In the genomic region with DNA sequence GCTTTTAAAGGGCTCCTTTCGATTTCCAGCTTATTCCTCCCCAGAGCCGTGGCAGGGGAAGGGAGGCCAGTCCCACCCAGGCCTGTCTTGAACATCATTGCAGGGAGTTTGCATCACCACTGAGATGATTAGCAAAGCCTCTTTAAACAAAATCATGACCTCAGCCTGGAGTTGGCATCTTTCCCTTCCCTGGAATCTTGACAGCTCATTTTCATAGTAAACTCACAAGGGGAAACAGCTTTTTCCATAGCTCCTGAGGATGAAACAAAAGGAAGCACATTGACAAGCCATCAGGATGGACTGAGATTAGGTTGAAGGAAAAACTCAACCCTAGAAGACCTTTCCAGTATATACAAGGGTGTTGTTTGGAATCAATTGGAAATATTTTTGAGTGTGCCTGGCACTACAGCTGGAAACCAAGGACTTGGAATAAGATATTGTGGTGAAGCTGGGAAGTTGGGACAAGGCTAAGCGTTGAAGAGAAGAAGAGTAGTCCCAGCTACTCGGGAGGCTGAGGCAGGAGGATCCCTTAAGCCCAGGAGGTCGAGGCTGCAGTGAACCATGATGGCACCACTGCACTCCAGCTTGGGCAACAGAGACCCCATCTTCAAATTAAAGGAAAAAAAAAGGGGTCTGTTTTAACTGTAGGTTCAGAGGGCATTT, we compare ENCODE assay signal across 8 cellular contexts. TPM values are rescaled to one million over a fixed set of nuclear protein-coding genes. Genes with fewer than 3 reads are reported as not detected.
DNase-seq lines count a peak whose midpoint lies in the region; ATAC-seq, FAIRE-seq and TF ChIP-seq lines count a peak whose summit lies in the region.

No MANE protein-coding gene starts in this region.

- H3K79me2 ChIP-seq in HepG2 (ENCODE audit: insufficient read depth, low read length), result no peaks in the 10 kb centered on the region

- 28% methylated on average over 5 of the region's 5 CpGs for WGBS in HepG2 (ENCODE audit: low lambda C conversion rate)

- no peak for TF ChIP-seq POLR2A in HepG2 (IDR thresholded peaks at IDR 0.05; ENCODE audit: insufficient read depth in 1 of 2, low read depth in 2 of 2, low read length in 2 of 2)

- H3K4me1 ChIP-seq in HepG2 (ENCODE audit: insufficient read depth, low read length) (peaks cover 30% of the 10 kb centered on the region), tibial artery (peaks cover 0 to 58% (median 48%) of the 10 kb centered on the region in 4 donors)

- BruUV-seq in HepG2 (replicated peaks; lab: Mats Ljungman, UMichigan), result no TSS peak

- in situ Hi-C loops in HepG2 (cut with HindIII; ENCODE audit: extremely low pct_ligation_motif_present, low pct_unique_long_range_greater_than_20kb), result no loop called here

- H3K9me3 ChIP-seq in HepG2 (ENCODE audit: low read length) (no peaks in the 10 kb centered on the region), tibial artery (no peaks in the 10 kb centered on the region)

- TF ChIP-seq RAD21 in HepG2 (CRISPR knock-in tag; IDR thresholded peaks at IDR 0.05), result no peak

- intact Hi-C loops in HepG2 (cut with micrococcal nuclease; ENCODE audit: unreplicated experiment), result no loop called here
- intact Hi-C loops in tibial artery (cut with DNase I; ENCODE audit: low total_unique reads), result no loop called here

- DNase-seq in HTR-8/SVneo (ENCODE audit: insufficient read length, low spot score) (peak; percentile 74), cerebellar cortex (ENCODE audit: low spot score) (peak; percentile 13), HepG2 (ENCODE audit: low spot score) (no peak), tibial artery (peak; percentile 89 to 91), NK-92 (lab: John Stamatoyannopoulos, UW; ENCODE audit: unreplicated experiment) (no peak), NCI-H345 treated with DMSO at 0.1 percent for 48 hours (lab: John Stamatoyannopoulos, UW; ENCODE audit: unreplicated experiment) (no peak)

- no peaks in the 10 kb centered on the region for H3K36me3 ChIP-seq in HepG2 (replicated peaks in 1 of 2; ENCODE audit: control insufficient read depth in 1 of 2, insufficient read depth in 2 of 2, low read length in 2 of 2)
- peaks cover 0 to 1% (median 0%) of the 10 kb centered on the region in 3 donors for H3K36me3 ChIP-seq in tibial artery

- CTCF ChIA-PET in HepG2 (lab: Yijun Ruan, JAX; ENCODE audit: low intra/inter-chr PET ratio, low total read pairs), result no interaction called here

- no peak for TF ChIP-seq EP300 in HepG2 (IDR thresholded peaks at IDR 0.05; ENCODE audit: low read depth in 2 of 2, low read length in 2 of 2)
- TF ChIP-seq EP300 in HepG2 (CRISPR knock-in tag; IDR thresholded peaks at IDR 0.05; ENCODE audit: borderline replicate concordance), result no peak

- H3K27me3 ChIP-seq in HepG2 (ENCODE audit: control insufficient read depth in 1 of 2, insufficient read depth in 2 of 2, low read length in 2 of 2), result peaks cover 0 to 17% of the 10 kb centered on the region in 2 experiments; a peak in 3 of 5 replicates
- H3K27me3 ChIP-seq in tibial artery, result no peaks in the 10 kb centered on the region

- H3K4me3 ChIP-seq in HepG2 (replicated peaks in 1 of 3; ENCODE audit: insufficient read depth in 1 of 3, low read depth in 2 of 3, low read length in 3 of 3), result no peak overlapping the region
- peak overlapping the region in 1 of 2 donors; percentile 11 for H3K4me3 ChIP-seq in tibial artery

- H3K9ac ChIP-seq in HepG2 (ENCODE audit: insufficient read depth, low read depth, low read length), result no peak overlapping the region

- no peak overlapping the region for H3K4me2 ChIP-seq in HepG2 (ENCODE audit: low read depth, low read length)

- H4K20me1 ChIP-seq in HepG2 (ENCODE audit: insufficient read depth, low read length), result no peaks in the 10 kb centered on the region

- POLR2A ChIA-PET in HepG2 (lab: Yijun Ruan, JAX), result interaction anchor here (0.8 to 6.3 kb wide), 7 partner anchors 11 to 34 kb away, joined by 3 to 69 read pairs (median 5); no protein-coding TSS in a partner anchor

- ATAC-seq in HepG2 (no peak), HG03469 (IDR thresholded peaks at IDR 0.05; ENCODE audit: unreplicated experiment) (no peak), GM21717 (IDR thresholded peaks at IDR 0.05; ENCODE audit: unreplicated experiment) (no peak)

- no peak overlapping the region for H2AFZ ChIP-seq in HepG2 (ENCODE audit: low read length)

- FAIRE-seq in HTR-8/SVneo (lab: Jason Lieb, UNC) (peak; percentile 78), HepG2 (lab: Jason Lieb, UNC) (no peak)

- TF ChIP-seq CTCF in HepG2 (CRISPR knock-in tag; IDR thresholded peaks at IDR 0.05) (no peak), tibial artery (IDR thresholded peaks at IDR 0.05) (no peak)

- H3K27ac ChIP-seq in HepG2 (ENCODE audit: extremely low read length, insufficient read depth, low read length) (no peak overlapping the region), tibial artery (peak overlapping the region; percentile 86 to 90)

RNA-seq across cellular contexts. Expression of a gene that starts 3.1 kb away (rescaled TPM):
- 2.9 and 3.0 TPM in 2 replicates for total RNA-seq in HepG2 (2016; rRNA removed; fragmentation: Illumina TruSeq; extraction: Trizol)
- 7.4 and 9.4 TPM in 2 replicates for total RNA-seq in HepG2 (2016; cell fraction: cytosol; rRNA removed; fragmentation: Illumina TruSeq; extraction: Trizol; ENCODE audit: low read depth)
- total RNA-seq in HepG2 (2016; cell fraction: insoluble cytoplasmic fraction; rRNA removed; fragmentation: Illumina TruSeq; extraction: Trizol), result 3.1 and 3.9 TPM in 2 replicates
- 5.3 and 6.4 TPM in 2 replicates for total RNA-seq in HepG2 (2016; cell fraction: membrane; rRNA removed; fragmentation: Illumina TruSeq; extraction: Trizol)
- 1.5 and 1.8 TPM in 2 replicates for total RNA-seq in HepG2 (2016; cell fraction: nucleus; rRNA removed; fragmentation: Illumina TruSeq; extraction: Trizol)
- 8.2 and 9.7 TPM in 2 replicates for polyA plus RNA-seq in HepG2 (2011; rRNA removed)
- 6.4 and 8.2 TPM in 2 replicates for polyA plus RNA-seq in HepG2 (2011; cell fraction: cytosol; rRNA removed)
- polyA plus RNA-seq in HepG2 (2011; cell fraction: nucleus; rRNA removed), result 4.1 and 4.2 TPM in 2 replicates
- polyA plus RNA-seq in HepG2 (2012), result 11.1 and 11.6 TPM in 2 replicates
- 11.8 and 12.8 TPM in 2 replicates for polyA plus RNA-seq in HepG2 (2016; cell fraction: cytosol; fragmentation: Illumina TruSeq; extraction: Trizol; ENCODE audit: low read depth)
- polyA plus RNA-seq in HepG2 (2016; cell fraction: insoluble cytoplasmic fraction; fragmentation: Illumina TruSeq; extraction: Trizol; ENCODE audit: low read depth), result 3.1 and 3.3 TPM in 2 replicates
- 6.5 and 8.6 TPM in 2 replicates for polyA plus RNA-seq in HepG2 (2016; cell fraction: membrane; fragmentation: Illumina TruSeq; extraction: Trizol; ENCODE audit: low read depth)
- 2.3 and 4.2 TPM in 2 replicates for polyA plus RNA-seq in HepG2 (2016; cell fraction: nucleus; fragmentation: Illumina TruSeq; extraction: Trizol; ENCODE audit: insufficient read depth, low read depth)
- polyA minus RNA-seq in HepG2 (2011; rRNA and poly(A)+ RNA removed; ENCODE audit: low replicate concordance), result 5.9 and 25.3 TPM in 2 replicates
- 1.8 and 2.5 TPM in 2 replicates for polyA minus RNA-seq in HepG2 (2011; cell fraction: cytosol; rRNA and poly(A)+ RNA removed)
- 2.6 and 3.2 TPM in 2 replicates for polyA minus RNA-seq in HepG2 (2011; cell fraction: nucleus; rRNA and poly(A)+ RNA removed)

RNA-seq across cellular contexts. Expression of a gene that starts 35.2 kb away (rescaled TPM):
- 0.64 and 0.66 TPM in 2 replicates for total RNA-seq in HepG2 (2016; rRNA removed; fragmentation: Illumina TruSeq; extraction: Trizol)
- total RNA-seq in HepG2 (2016; cell fraction: cytosol; rRNA removed; fragmentation: Illumina TruSeq; extraction: Trizol; ENCODE audit: low read depth), result 0.79 TPM in 1 of 2 replicates, not detected in the other
- 0.61 and 1.1 TPM in 2 replicates for total RNA-seq in HepG2 (2016; cell fraction: insoluble cytoplasmic fraction; rRNA removed; fragmentation: Illumina TruSeq; extraction: Trizol)
- 0.37 and 0.52 TPM in 2 replicates for total RNA-seq in HepG2 (2016; cell fraction: membrane; rRNA removed; fragmentation: Illumina TruSeq; extraction: Trizol)
- 0.56 and 0.84 TPM in 2 replicates for total RNA-seq in HepG2 (2016; cell fraction: nucleus; rRNA removed; fragmentation: Illumina TruSeq; extraction: Trizol)
- polyA plus RNA-seq in HepG2 (2011; rRNA removed), result 0.46 and 0.69 TPM in 2 replicates
- polyA plus RNA-seq in HepG2 (2011; cell fraction: cytosol; rRNA removed), result 0.51 and 0.56 TPM in 2 replicates
- polyA plus RNA-seq in HepG2 (2011; cell fraction: nucleus; rRNA removed), result 0.68 and 0.69 TPM in 2 replicates
- polyA plus RNA-seq in HepG2 (2012), result 1.1 and 1.4 TPM in 2 replicates
- 0.17 and 0.35 TPM in 2 replicates for polyA plus RNA-seq in HepG2 (2016; cell fraction: cytosol; fragmentation: Illumina TruSeq; extraction: Trizol; ENCODE audit: low read depth)
- polyA plus RNA-seq in HepG2 (2016; cell fraction: insoluble cytoplasmic fraction; fragmentation: Illumina TruSeq; extraction: Trizol; ENCODE audit: low read depth), result 1.3 and 1.6 TPM in 2 replicates
- 0.53 and 0.68 TPM in 2 replicates for polyA plus RNA-seq in HepG2 (2016; cell fraction: membrane; fragmentation: Illumina TruSeq; extraction: Trizol; ENCODE audit: low read depth)
- polyA plus RNA-seq in HepG2 (2016; cell fraction: nucleus; fragmentation: Illumina TruSeq; extraction: Trizol; ENCODE audit: insufficient read depth, low read depth), result 0.99 and 1.2 TPM in 2 replicates
- polyA minus RNA-seq in HepG2 (2011; rRNA and poly(A)+ RNA removed; ENCODE audit: low replicate concordance), result 0.36 and 0.82 TPM in 2 replicates
- polyA minus RNA-seq in HepG2 (2011; cell fraction: cytosol; rRNA and poly(A)+ RNA removed), result 0.40 and 0.62 TPM in 2 replicates
- 0.25 and 0.64 TPM in 2 replicates for polyA minus RNA-seq in HepG2 (2011; cell fraction: nucleus; rRNA and poly(A)+ RNA removed)

RNA-seq across cellular contexts. Expression of a gene that starts 35.6 kb away (rescaled TPM):
- total RNA-seq in HepG2 (2016; rRNA removed; fragmentation: Illumina TruSeq; extraction: Trizol), result 1.00 and 2.0 TPM in 2 replicates
- total RNA-seq in HepG2 (2016; cell fraction: cytosol; rRNA removed; fragmentation: Illumina TruSeq; extraction: Trizol; ENCODE audit: low read depth), result 0.35 and 0.51 TPM in 2 replicates
- total RNA-seq in HepG2 (2016; cell fraction: insoluble cytoplasmic fraction; rRNA removed; fragmentation: Illumina TruSeq; extraction: Trizol), result 1.4 and 1.6 TPM in 2 replicates
- 1.1 and 1.3 TPM in 2 replicates for total RNA-seq in HepG2 (2016; cell fraction: membrane; rRNA removed; fragmentation: Illumina TruSeq; extraction: Trizol)
- 2.0 and 3.1 TPM in 2 replicates for total RNA-seq in HepG2 (2016; cell fraction: nucleus; rRNA removed; fragmentation: Illumina TruSeq; extraction: Trizol)
- 0.42 and 0.57 TPM in 2 replicates for polyA plus RNA-seq in HepG2 (2011; rRNA removed)
- polyA plus RNA-seq in HepG2 (2011; cell fraction: cytosol; rRNA removed), result 0.11 and 0.23 TPM in 2 replicates
- 0.19 and 0.45 TPM in 2 replicates for polyA plus RNA-seq in HepG2 (2011; cell fraction: nucleus; rRNA removed)
- 0.51 and 1.1 TPM in 2 replicates for polyA plus RNA-seq in HepG2 (2012)
- 0.29 and 0.34 TPM in 2 replicates for polyA plus RNA-seq in HepG2 (2016; cell fraction: cytosol; fragmentation: Illumina TruSeq; extraction: Trizol; ENCODE audit: low read depth)
- 0.80 and 0.97 TPM in 2 replicates for polyA plus RNA-seq in HepG2 (2016; cell fraction: insoluble cytoplasmic fraction; fragmentation: Illumina TruSeq; extraction: Trizol; ENCODE audit: low read depth)
- polyA plus RNA-seq in HepG2 (2016; cell fraction: membrane; fragmentation: Illumina TruSeq; extraction: Trizol; ENCODE audit: low read depth), result 0.23 and 0.52 TPM in 2 replicates
- polyA plus RNA-seq in HepG2 (2016; cell fraction: nucleus; fragmentation: Illumina TruSeq; extraction: Trizol; ENCODE audit: insufficient read depth, low read depth), result 0.44 and 2.6 TPM in 2 replicates
- polyA minus RNA-seq in HepG2 (2011; rRNA and poly(A)+ RNA removed; ENCODE audit: low replicate concordance), result 1.3 and 6.6 TPM in 2 replicates
- polyA minus RNA-seq in HepG2 (2011; cell fraction: cytosol; rRNA and poly(A)+ RNA removed), result not detected in 2 replicates
- 2.7 TPM in 2 replicates for polyA minus RNA-seq in HepG2 (2011; cell fraction: nucleus; rRNA and poly(A)+ RNA removed)

Comparison
In these comparisons a context has a peak if more than half of its experiments do, and no peak if none do; other contexts are left out.
1. DNase-seq: peak in HTR-8/SVneo (single experiment), cerebellar cortex (single experiment) and tibial artery (2 of 2); none in HepG2 (single experiment), NK-92 (single experiment) and NCI-H345 treated with DMSO at 0.1 percent for 48 hours (single experiment).